1 cellular context compared by ENCODE assay signal in the genomic region with DNA sequence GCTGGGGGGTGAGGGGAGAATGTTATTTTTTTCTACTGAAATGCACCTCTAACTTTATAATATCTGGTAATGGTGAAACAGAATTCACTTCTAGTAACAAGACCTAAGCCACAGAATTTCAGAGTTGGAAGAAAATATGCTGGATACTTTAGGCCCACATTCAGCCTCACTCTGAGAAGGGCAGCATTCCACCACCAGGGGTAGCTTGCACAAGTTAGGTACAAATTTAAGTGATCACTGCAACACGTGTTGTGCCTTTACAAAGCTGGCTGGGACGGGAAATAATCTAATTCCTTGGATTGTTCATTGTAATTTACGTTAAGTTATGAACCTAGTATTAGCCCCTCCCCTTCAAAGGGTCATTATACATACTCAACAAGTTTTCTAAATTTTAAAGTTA.
TF ChIP-seq lines count a peak whose summit lies in the region.

No MANE protein-coding gene starts in this region.

TF ChIP-seq in K562, 482 proteins besides CTCF, POLR2A, EP300 and RAD21 (continued from another document):
- TF ChIP-seq FIP1L1 (IDR thresholded peaks at IDR 0.05; ENCODE audit: low read depth, low read length, poor library complexity, severe bottlenecking): no peak
